ENCODE assay signal across 1 cellular context in genomic region chrX:17567173-17567572, GRCh38.
A peak's percentile ranks its signal among the peaks of the same experiment; 100 is the strongest.
TF ChIP-seq lines count a peak whose summit lies in the region.

No MANE protein-coding gene starts in this region.

TF ChIP-seq in SK-N-SH, 30 proteins besides CTCF, POLR2A, EP300 and RAD21 (continued from another document):
- TF ChIP-seq NRF1 (IDR thresholded peaks at IDR 0.05; ENCODE audit: low read depth, low read length) (no peak), NFIC (IDR thresholded peaks at IDR 0.05; ENCODE audit: borderline replicate concordance) (peak; percentile 66; the same call in 1 of the 2 replicates), SMC3 (IDR thresholded peaks at IDR 0.05; ENCODE audit: low read depth, low read length) (no peak), REST (IDR thresholded peaks at IDR 0.05; ENCODE audit: low read depth, low read length) (no peak), GABPA (IDR thresholded peaks at IDR 0.05; ENCODE audit: low read depth) (no peak), GATA2 (CRISPR knock-in tag; IDR thresholded peaks at IDR 0.05) (no peak), FOSL2 (IDR thresholded peaks at IDR 0.05; ENCODE audit: borderline replicate concordance, low read depth) (no peak), ELF1 (IDR thresholded peaks at IDR 0.05) (no peak)
- TF ChIP-seq, protein P1, sequence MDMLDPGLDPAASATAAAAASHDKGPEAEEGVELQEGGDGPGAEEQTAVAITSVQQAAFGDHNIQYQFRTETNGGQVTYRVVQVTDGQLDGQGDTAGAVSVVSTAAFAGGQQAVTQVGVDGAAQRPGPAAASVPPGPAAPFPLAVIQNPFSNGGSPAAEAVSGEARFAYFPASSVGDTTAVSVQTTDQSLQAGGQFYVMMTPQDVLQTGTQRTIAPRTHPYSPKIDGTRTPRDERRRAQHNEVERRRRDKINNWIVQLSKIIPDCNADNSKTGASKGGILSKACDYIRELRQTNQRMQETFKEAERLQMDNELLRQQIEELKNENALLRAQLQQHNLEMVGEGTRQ (IDR thresholded peaks at IDR 0.05; ENCODE audit: borderline replicate concordance, low read depth, low read length): no peak
- TF ChIP-seq, protein P2, sequence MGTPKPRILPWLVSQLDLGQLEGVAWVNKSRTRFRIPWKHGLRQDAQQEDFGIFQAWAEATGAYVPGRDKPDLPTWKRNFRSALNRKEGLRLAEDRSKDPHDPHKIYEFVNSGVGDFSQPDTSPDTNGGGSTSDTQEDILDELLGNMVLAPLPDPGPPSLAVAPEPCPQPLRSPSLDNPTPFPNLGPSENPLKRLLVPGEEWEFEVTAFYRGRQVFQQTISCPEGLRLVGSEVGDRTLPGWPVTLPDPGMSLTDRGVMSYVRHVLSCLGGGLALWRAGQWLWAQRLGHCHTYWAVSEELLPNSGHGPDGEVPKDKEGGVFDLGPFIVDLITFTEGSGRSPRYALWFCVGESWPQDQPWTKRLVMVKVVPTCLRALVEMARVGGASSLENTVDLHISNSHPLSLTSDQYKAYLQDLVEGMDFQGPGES (IDR thresholded peaks at IDR 0.05; ENCODE audit: low read depth, low read length): no peak
- TF ChIP-seq, protein P3, sequence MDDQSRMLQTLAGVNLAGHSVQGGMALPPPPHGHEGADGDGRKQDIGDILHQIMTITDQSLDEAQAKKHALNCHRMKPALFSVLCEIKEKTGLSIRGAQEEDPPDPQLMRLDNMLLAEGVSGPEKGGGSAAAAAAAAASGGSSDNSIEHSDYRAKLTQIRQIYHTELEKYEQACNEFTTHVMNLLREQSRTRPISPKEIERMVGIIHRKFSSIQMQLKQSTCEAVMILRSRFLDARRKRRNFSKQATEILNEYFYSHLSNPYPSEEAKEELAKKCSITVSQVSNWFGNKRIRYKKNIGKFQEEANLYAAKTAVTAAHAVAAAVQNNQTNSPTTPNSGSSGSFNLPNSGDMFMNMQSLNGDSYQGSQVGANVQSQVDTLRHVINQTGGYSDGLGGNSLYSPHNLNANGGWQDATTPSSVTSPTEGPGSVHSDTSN (IDR thresholded peaks at IDR 0.05): peak; percentile 86
